In genomic region chr5:54289769-54290168, GRCh38 we compare ENCODE assay signal across 19 cellular contexts.
"Had no signal": no experiment of that assay in that cellular context is flagged by ENCODE, and none has a peak within 500 bp of the region (broad histone marks: within the 10 kb centered on the region; RNA-seq: fewer than 3 reads in every experiment).

No MANE protein-coding gene starts in this region.

- H3K27me3 Mint-ChIP-seq: naive thymus-derived CD8-positive, alpha-beta T cell; stimulated activated naive B cell treated with anti-CD40 and anti-IgM and Interleukin-4, amounts not matched to agents 10 μg/mL and 1 μg/mL and 100 μg/mL, for 72 hours; stimulated activated naive CD8-positive, alpha-beta T cell treated with anti-CD3 and anti-CD28 coated beads, Interleukin-15, amount 100 ng/mL, for 72 hours had no signal

- ATAC-seq: esophagus mucosa; gastrocnemius medialis; left cardiac atrium; naive thymus-derived CD8-positive, alpha-beta T cell; sciatic nerve; stimulated activated naive B cell treated with anti-CD40 and anti-IgM and Interleukin-4, amounts not matched to agents 10 μg/mL and 1 μg/mL and 100 μg/mL, for 72 hours; stimulated activated naive CD8-positive, alpha-beta T cell treated with anti-CD3 and anti-CD28 coated beads, Interleukin-15, amount 100 ng/mL, for 72 hours had no signal

- H3K27me3 ChIP-seq: colonic mucosa, gastrocnemius medialis, neutrophil, spleen, transverse colon had no signal

- H3K27ac ChIP-seq: gastrocnemius medialis, left ventricle myocardium inferior, neutrophil, spleen, thoracic aorta had no signal

- H3K4me3 Mint-ChIP-seq: naive thymus-derived CD8-positive, alpha-beta T cell; stimulated activated naive B cell treated with anti-CD40 and anti-IgM and Interleukin-4, amounts not matched to agents 10 μg/mL and 1 μg/mL and 100 μg/mL, for 72 hours; stimulated activated naive CD8-positive, alpha-beta T cell treated with anti-CD3 and anti-CD28 coated beads, Interleukin-15, amount 100 ng/mL, for 72 hours had no signal

- H3K4me3 ChIP-seq: colonic mucosa, gastrocnemius medialis, left ventricle myocardium inferior, lung, spleen, thoracic aorta had no signal

- H3K36me3 ChIP-seq: colonic mucosa, gastrocnemius medialis, left ventricle myocardium inferior, neutrophil, spleen, thoracic aorta, transverse colon had no signal

- H3K9me3 ChIP-seq: colonic mucosa, gastrocnemius medialis, neutrophil, thoracic aorta, transverse colon had no signal

- H3K27ac Mint-ChIP-seq: naive thymus-derived CD8-positive, alpha-beta T cell; stimulated activated naive B cell treated with anti-CD40 and anti-IgM and Interleukin-4, amounts not matched to agents 10 μg/mL and 1 μg/mL and 100 μg/mL, for 72 hours; stimulated activated naive CD8-positive, alpha-beta T cell treated with anti-CD3 and anti-CD28 coated beads, Interleukin-15, amount 100 ng/mL, for 72 hours had no signal

- DNase-seq: colonic mucosa; effector CD8-positive, alpha-beta T cell; gastrocnemius medialis; kidney; left cardiac atrium; left ventricle myocardium inferior; naive thymus-derived CD8-positive, alpha-beta T cell; spleen; stimulated activated CD4-positive, alpha-beta T cell treated with anti-CD3 and anti-CD28 coated beads, Interleukin-15, amount 100 ng/mL, for 24 hours; stimulated activated CD4-positive, alpha-beta T cell treated with anti-CD3 and anti-CD28 coated beads, Interleukin-1b, Interleukin-23, amount 100 ng/mL, for 48 hours; stimulated activated CD4-positive, alpha-beta T cell treated with anti-CD3 and anti-CD28 coated beads, Interleukin-4, amount 100 ng/mL, for 4 hours; stimulated activated naive B cell treated with anti-CD40 and anti-IgM and Interleukin-4, amounts not matched to agents 10 μg/mL and 1 μg/mL and 100 μg/mL, for 72 hours; stimulated activated naive CD8-positive, alpha-beta T cell treated with anti-CD3 and anti-CD28 coated beads, Interleukin-15, amount 100 ng/mL, for 72 hours; transverse colon had no signal

- H3K9me3 Mint-ChIP-seq: stimulated activated naive CD8-positive, alpha-beta T cell treated with anti-CD3 and anti-CD28 coated beads, Interleukin-15, amount 100 ng/mL, for 72 hours had no signal
